ENCODE assay signal across 8 cellular contexts in the genomic region with DNA sequence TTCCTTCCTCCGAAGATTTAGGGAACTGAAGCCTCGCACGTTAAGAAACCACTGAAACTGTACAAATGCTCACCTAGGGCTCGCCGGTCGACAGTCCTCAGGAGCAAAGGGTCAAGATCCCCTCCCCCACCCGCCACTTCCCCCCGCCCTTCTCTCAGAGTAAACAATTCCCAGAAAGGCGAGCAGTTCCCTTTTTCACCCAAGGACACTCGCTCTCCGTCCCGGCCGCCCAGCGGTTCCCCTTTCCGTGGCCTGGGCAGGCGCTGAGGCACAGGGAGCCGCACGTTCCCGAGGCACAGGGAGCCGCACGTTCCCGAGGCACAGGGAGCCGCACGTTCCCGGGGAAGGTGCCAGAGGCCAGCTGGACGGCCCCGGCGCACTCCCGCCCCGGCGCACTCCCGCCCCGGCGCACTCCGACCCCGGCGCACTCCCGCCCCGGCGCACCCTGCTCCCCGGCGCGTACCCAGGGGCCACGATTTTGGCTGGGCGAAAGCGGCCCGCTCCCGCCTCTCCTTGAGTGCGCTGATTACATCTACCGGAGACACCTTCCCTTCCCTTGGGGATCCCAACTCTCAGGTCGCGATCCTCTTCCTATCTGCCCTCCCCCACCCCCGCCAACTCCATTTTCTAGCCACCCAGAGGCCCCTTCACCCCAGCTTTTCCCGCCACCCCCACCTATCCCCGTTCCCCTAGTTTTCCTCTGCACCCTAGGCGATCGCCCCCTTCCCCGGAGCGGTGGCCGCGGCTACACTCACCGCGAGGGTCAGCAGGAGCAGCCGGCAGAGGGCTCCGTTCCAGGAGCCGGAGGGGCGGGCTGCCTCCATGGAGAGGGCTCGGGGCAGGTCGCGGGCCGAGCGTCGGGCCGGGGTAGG. TPM values are rescaled to one million over a fixed set of nuclear protein-coding genes. Genes with fewer than 3 reads are reported as not detected.
A peak's percentile ranks its signal among the peaks of the same experiment; 100 is the strongest.
DNase-seq lines count a peak whose midpoint lies in the region; ATAC-seq and TF ChIP-seq lines count a peak whose summit lies in the region.
"Had no signal": no experiment of that assay in that cellular context is flagged by ENCODE, and none has a peak within 500 bp of the region (broad histone marks: within the 10 kb centered on the region; RNA-seq: fewer than 3 reads in every experiment).

No MANE protein-coding gene starts in this region.

- H4K20me1 ChIP-seq in PC-9 (ENCODE audit: insufficient read depth) = no peaks in the 10 kb centered on the region

- H3K4me1 ChIP-seq in PC-9 (replicated peaks; ENCODE audit: insufficient read depth) = peaks cover 45% of the 10 kb centered on the region
- H3K4me1 ChIP-seq in muscle layer of duodenum (ENCODE audit: control insufficient read depth in 1 of 2, insufficient read depth in 2 of 2, low read length in 2 of 2) = peaks cover 0 to 11% of the 10 kb centered on the region in 2 donors

- CTCF ChIA-PET in PC-9 (lab: Charles Lee) = interaction anchor here (0.6 kb wide), 1 partner anchor 323 kb away, joined by 3 read pairs; no protein-coding TSS in a partner anchor

- H3K4me3 ChIP-seq in H7 (ENCODE audit: insufficient read depth, low read depth, low read length) = peak overlapping the region; percentile 74
- peak overlapping the region; percentile 70 for H3K4me3 ChIP-seq in PC-9
- H3K4me3 ChIP-seq in epithelial cell of proximal tubule (ENCODE audit: low read depth, low read length) = peak overlapping the region; percentile 77
- peak overlapping the region; percentile 64 to 78 for H3K4me3 ChIP-seq in muscle layer of duodenum (ENCODE audit: low read depth in 1 of 2, low read length in 2 of 2)

- H2AFZ ChIP-seq in PC-9 = peak overlapping the region; percentile 88

- H3K27ac ChIP-seq in PC-9 (peak overlapping the region; percentile 75), muscle layer of duodenum (ENCODE audit: low read length) (peak overlapping the region; percentile 77)

- H3F3A ChIP-seq in PC-9 (ENCODE audit: insufficient read depth, low read depth) = peaks cover 14% of the 10 kb centered on the region; the same call in 1 of the 2 replicates

- H3K4me2 ChIP-seq in PC-9 = peak overlapping the region; percentile 79

- no peaks in the 10 kb centered on the region for H3K9me3 ChIP-seq in PC-9 (ENCODE audit: insufficient read depth, low read depth)
- no peaks in the 10 kb centered on the region for H3K9me3 ChIP-seq in muscle layer of duodenum (ENCODE audit: control insufficient read depth in 1 of 2, low read length in 2 of 2)

- H3K36me3 ChIP-seq in H7 (replicated peaks; ENCODE audit: control insufficient read depth, insufficient read depth, low read length) (no peaks in the 10 kb centered on the region), PC-9 (ENCODE audit: low read depth) (no peaks in the 10 kb centered on the region), muscle layer of duodenum (ENCODE audit: control insufficient read depth in 1 of 2, insufficient read depth in 2 of 2, low read length in 2 of 2) (no peaks in the 10 kb centered on the region)

- DNase-seq in H7 (peak; percentile 83), PC-9 (peak in 1 of 2 experiments; percentile 50), epithelial cell of proximal tubule (ENCODE audit: low read depth) (no peak), NCI-H524 treated with DMSO at 0.1 percent for 48 hours (lab: John Stamatoyannopoulos, UW) (no peak), NCI-H1436 (lab: John Stamatoyannopoulos, UW) (no peak)

- H3K27me3 ChIP-seq in H7 (ENCODE audit: control insufficient read depth, insufficient read depth, low read length) (no peaks in the 10 kb centered on the region), PC-9 (ENCODE audit: insufficient read depth, low read depth) (no peaks in the 10 kb centered on the region), muscle layer of duodenum (ENCODE audit: low read depth, low read length) (no peaks in the 10 kb centered on the region)

- no TSS peak for BruUV-seq in PC-9 (replicated peaks; lab: Mats Ljungman, UMichigan)

- intact Hi-C loops in PC-9 (cut with micrococcal nuclease; ENCODE audit: unreplicated experiment) = loop anchor here (2.0 to 5.0 kb wide), 4 partner anchors 56 to 411 kb away; no protein-coding TSS in a partner anchor

- POLR2A ChIA-PET in PC-9 (lab: Charles Lee; ENCODE audit: unreplicated experiment) = interaction anchor here (0.6 to 0.7 kb wide), 2 partner anchors 1056 to 1272 kb away, joined by 3 to 4 read pairs; no protein-coding TSS in a partner anchor

- H3K79me2 ChIP-seq in PC-9 (ENCODE audit: low read depth) = 0 out of 2 replicates have a peak, but pooled peaks cover 16% of the 10 kb centered on the region

- no peak for ATAC-seq in HG02840 (IDR thresholded peaks at IDR 0.05; ENCODE audit: low FRiP score, unreplicated experiment)

- H3K9me2 ChIP-seq in PC-9 (ENCODE audit: insufficient read depth) = no peaks in the 10 kb centered on the region

- TF ChIP-seq CTCF in PC-9 (conservative IDR thresholded peaks at IDR 0.05) = no peak
- peak; percentile 38 for TF ChIP-seq CTCF in epithelial cell of proximal tubule (conservative IDR thresholded peaks at IDR 0.05; ENCODE audit: low read depth, low read length)

RNA-seq across cellular contexts. Expression of a gene that starts 0.8 kb away (rescaled TPM):
- total RNA-seq in H7 (2014; rRNA removed; shearing (Covaris generic)) = 22.9 and 25.7 TPM in 2 replicates
- total RNA-seq in PC-9 (2021) (13.9 and 16.5 TPM in 2 replicates), epithelial cell of proximal tubule (12.2 and 19.6 TPM in 2 replicates)
- total RNA-seq: myocyte had no signal

RNA-seq across cellular contexts. Expression of a gene that starts 58.8 kb away (rescaled TPM):
- total RNA-seq in H7 (2014; rRNA removed; shearing (Covaris generic)) = 0.73 and 1.2 TPM in 2 replicates
- total RNA-seq in PC-9 (2021) = not detected in 2 replicates
- total RNA-seq in epithelial cell of proximal tubule = 0.14 and 0.75 TPM in 2 replicates
- total RNA-seq: myocyte had no signal
